In genomic region chrX:53081925-53082772, GRCh38 we compare ENCODE assay signal across 1 cellular context.
TF ChIP-seq lines count a peak whose summit lies in the region.

Gene TSPYL2 (plus strand): TSS chrX:53082367. CDS start chrX:53082499, 132 bp downstream.

TF ChIP-seq in HEK293, 187 proteins besides CTCF, POLR2A, EP300 and RAD21 (continued from another document and continues in another):
- TF ChIP-seq ZNF148 (tag by site-specific recombination; IDR thresholded peaks at IDR 0.05; ENCODE audit: borderline replicate concordance) (no peak), ZNF654 (tag by site-specific recombination; IDR thresholded peaks at IDR 0.05; ENCODE audit: low read depth) (no peak), TCF7L2 (IDR thresholded peaks at IDR 0.05; ENCODE audit: borderline replicate concordance, low read depth, low read length) (no peak), ZNF624 (tag by site-specific recombination; IDR thresholded peaks at IDR 0.05) (no peak), OSR2 (tag by site-specific recombination; IDR thresholded peaks at IDR 0.05) (no peak), ZNF133 (tag by site-specific recombination; IDR thresholded peaks at IDR 0.05) (no peak), ZNF394 (tag by site-specific recombination; IDR thresholded peaks at IDR 0.05; ENCODE audit: borderline replicate concordance) (peak; percentile 19; the same call in 1 of the 2 replicates), ZNF302 (tag by site-specific recombination; IDR thresholded peaks at IDR 0.05; ENCODE audit: low read depth) (no peak), ZNF664 (tag by site-specific recombination; IDR thresholded peaks at IDR 0.05) (no peak), ZNF292 (tag by site-specific recombination; IDR thresholded peaks at IDR 0.05; ENCODE audit: borderline replicate concordance, low read depth) (no peak), ZNF426 (tag by site-specific recombination; IDR thresholded peaks at IDR 0.05) (no peak), GLI4 (tag by site-specific recombination; IDR thresholded peaks at IDR 0.05) (peak; percentile 32; the same call in 1 of the 2 replicates), ZNF391 (tag by site-specific recombination; IDR thresholded peaks at IDR 0.05; ENCODE audit: borderline replicate concordance, low read depth) (peak; percentile 69; the same call in 1 of the 2 replicates), ZIC2 (tag by site-specific recombination; IDR thresholded peaks at IDR 0.05) (no peak), ZSCAN23 (tag by site-specific recombination; IDR thresholded peaks at IDR 0.05) (no peak), KLF9 (tag by site-specific recombination; IDR thresholded peaks at IDR 0.05; ENCODE audit: low read depth) (peak; percentile 81), ZNF223 (tag by site-specific recombination; IDR thresholded peaks at IDR 0.05) (no peak), ZNF530 (tag by site-specific recombination; IDR thresholded peaks at IDR 0.05; ENCODE audit: low read depth) (no peak), ZBTB10 (tag by site-specific recombination; IDR thresholded peaks at IDR 0.05) (no peak), PRDM2 (tag by site-specific recombination; IDR thresholded peaks at IDR 0.05; ENCODE audit: borderline replicate concordance) (no peak), ZNF362 (tag by site-specific recombination; IDR thresholded peaks at IDR 0.05) (no peak), REPIN1 (tag by site-specific recombination; IDR thresholded peaks at IDR 0.05; ENCODE audit: low read depth) (no peak), PRDM1 (tag by site-specific recombination; IDR thresholded peaks at IDR 0.05) (no peak), ZNF366 (tag by site-specific recombination; conservative IDR thresholded peaks at IDR 0.05) (peak; percentile 23; the same call in 1 of the 2 replicates), ZNF777 (tag by site-specific recombination; IDR thresholded peaks at IDR 0.05; ENCODE audit: borderline replicate concordance) (no peak), ZNF610 (tag by site-specific recombination; IDR thresholded peaks at IDR 0.05; ENCODE audit: borderline replicate concordance) (peak; percentile 76; the same call in 1 of the 2 replicates), ZNF626 (tag by site-specific recombination; IDR thresholded peaks at IDR 0.05) (no peak), ZFP37 (tag by site-specific recombination; IDR thresholded peaks at IDR 0.05) (no peak), SP3 (tag by site-specific recombination; IDR thresholded peaks at IDR 0.05) (peak; percentile 72), KLF17 (tag by site-specific recombination; IDR thresholded peaks at IDR 0.05) (peak; percentile 75), ZEB2 (tag by site-specific recombination; IDR thresholded peaks at IDR 0.05) (no peak), PRDM4 (tag by site-specific recombination; IDR thresholded peaks at IDR 0.05) (no peak), ZNF580 (tag by site-specific recombination; IDR thresholded peaks at IDR 0.05) (no peak), ZFP3 (tag by site-specific recombination; IDR thresholded peaks at IDR 0.05; ENCODE audit: low read depth) (0 out of 2 replicates have a peak, but pooled peaks have one; percentile 10), SP7 (tag by site-specific recombination; IDR thresholded peaks at IDR 0.05) (peak; percentile 62), ZBTB26 (tag by site-specific recombination; optimal IDR thresholded peaks at IDR 0.05) (peak; percentile 72), BCL6B (tag by site-specific recombination; IDR thresholded peaks at IDR 0.05) (no peak), ZNF629 (tag by site-specific recombination; IDR thresholded peaks at IDR 0.05) (no peak), ZNF555 (tag by site-specific recombination; conservative IDR thresholded peaks at IDR 0.05) (no peak), ZNF639 (tag by site-specific recombination; IDR thresholded peaks at IDR 0.05) (no peak), KLF7 (tag by site-specific recombination; IDR thresholded peaks at IDR 0.05; ENCODE audit: borderline replicate concordance) (no peak), ZNF600 (tag by site-specific recombination; IDR thresholded peaks at IDR 0.05) (peak; percentile 82)
